ENCODE assay signal across 8 cellular contexts in genomic region chr6:157274471-157275226, GRCh38. TPM values are rescaled to one million over a fixed set of nuclear protein-coding genes. Genes with fewer than 3 reads are reported as not detected.
A peak's percentile ranks its signal among the peaks of the same experiment; 100 is the strongest.
DNase-seq lines count a peak whose midpoint lies in the region; ATAC-seq and TF ChIP-seq lines count a peak whose summit lies in the region.

No MANE protein-coding gene starts in this region.

- peaks cover 23% of the 10 kb centered on the region for H3K4me1 Mint-ChIP-seq in WTC11

- ATAC-seq in GM18508 (IDR thresholded peaks at IDR 0.05; ENCODE audit: insufficient read depth, unreplicated experiment) (peak; percentile 61), HG03025 (IDR thresholded peaks at IDR 0.05; ENCODE audit: low FRiP score, unreplicated experiment) (peak; percentile 91), WTC11 (peak; percentile 87)

- H3K27ac ChIP-seq in 22Rv1: peak overlapping the region; percentile 27

- DNase-seq in NCI-H2029 treated with DMSO at 0.1 percent for 48 hours (lab: John Stamatoyannopoulos, UW): peak; percentile 50
- peak; percentile 78 for DNase-seq in WTC11 (ENCODE audit: low spot score)
- DNase-seq in cardiac fibroblast (ENCODE audit: low read depth in 2 of 2): peak; percentile 56 to 77
- DNase-seq in islet precursor cell: peak; percentile 86
- peak; percentile 59 to 74 (median 61) for DNase-seq in stimulated activated CD4-positive, alpha-beta T cell treated with anti-CD3 and anti-CD28 coated beads, Interleukin-12 subunit alpha, Interleukin-12 subunit beta, amount 100 ng/mL, for 48 hours (ENCODE audit: low read depth in 2 of 3, low spot score in 1 of 3)

- peaks cover 24% of the 10 kb centered on the region for H3K27me3 Mint-ChIP-seq in WTC11 (ENCODE audit: low read depth)

- peaks cover 8% of the 10 kb centered on the region; the same call in 1 of the 2 replicates for H3K36me3 Mint-ChIP-seq in WTC11

- peak overlapping the region; percentile 61 to 66 for H3K4me3 ChIP-seq in cardiac fibroblast (replicated peaks in 1 of 2; ENCODE audit: low read depth in 2 of 2, low read length in 2 of 2)

- no peak overlapping the region for H3K27ac Mint-ChIP-seq in WTC11

- POLR2A ChIA-PET in WTC11 (lab: Charles Lee): no interaction called here

- peak overlapping the region; percentile 77 for H3K4me3 Mint-ChIP-seq in WTC11

- peaks cover 10% of the 10 kb centered on the region for H3K9me3 Mint-ChIP-seq in WTC11

- CTCF ChIA-PET in WTC11 (lab: Charles Lee): interaction anchor here (0.6 to 2.6 kb wide), 8 partner anchors 7 to 80 kb away, joined by 3 to 20 read pairs (median 4); no protein-coding TSS in a partner anchor

- TF ChIP-seq CTCF in 22Rv1 (IDR thresholded peaks at IDR 0.05) (peak; percentile 98), WTC11 (IDR thresholded peaks at IDR 0.05) (peak; percentile 72), cardiac fibroblast (IDR thresholded peaks at IDR 0.05; ENCODE audit: low read depth, low read length) (peak; percentile 24)

TF ChIP-seq in WTC11, 78 proteins besides CTCF, POLR2A, EP300 and RAD21 (continues in another document):
- TF ChIP-seq FOXP1 (CRISPR knock-in tag; IDR thresholded peaks at IDR 0.05; ENCODE audit: borderline replicate concordance) (peak; percentile 45; the same call in 1 of the 2 replicates), FOXK1 (CRISPR knock-in tag; IDR thresholded peaks at IDR 0.05) (no peak; the same call in 1 of the 2 replicates), E2F5 (CRISPR knock-in tag; IDR thresholded peaks at IDR 0.05) (peak; percentile 68; the same call in 1 of the 2 replicates), AFF4 (CRISPR knock-in tag; IDR thresholded peaks at IDR 0.05; ENCODE audit: borderline replicate concordance) (no peak), KAT7 (CRISPR knock-in tag; IDR thresholded peaks at IDR 0.05; ENCODE audit: borderline replicate concordance) (peak; percentile 85; the same call in 1 of the 2 replicates), ZNF396 (CRISPR knock-in tag; IDR thresholded peaks at IDR 0.05; ENCODE audit: borderline replicate concordance) (no peak), USF2 (CRISPR knock-in tag; IDR thresholded peaks at IDR 0.05) (no peak), ZNF317 (CRISPR knock-in tag; IDR thresholded peaks at IDR 0.05; ENCODE audit: borderline replicate concordance, low read depth) (0 out of 2 replicates have a peak, but pooled peaks have one; percentile 8), MAX (CRISPR knock-in tag; IDR thresholded peaks at IDR 0.05) (peak; percentile 68; the same call in 1 of the 2 replicates), HMGXB4 (CRISPR knock-in tag; IDR thresholded peaks at IDR 0.05) (peak; percentile 98), ZMAT4 (CRISPR knock-in tag; IDR thresholded peaks at IDR 0.05) (no peak), GTF2I (CRISPR knock-in tag; conservative IDR thresholded peaks at IDR 0.05) (no peak), ETV6 (CRISPR knock-in tag; IDR thresholded peaks at IDR 0.05) (peak; percentile 85), FOXJ3 (CRISPR knock-in tag; IDR thresholded peaks at IDR 0.05; ENCODE audit: borderline replicate concordance) (no peak), FOXP4 (CRISPR knock-in tag; IDR thresholded peaks at IDR 0.05) (0 out of 2 replicates have a peak, but pooled peaks have one; percentile 14), ZNF121 (CRISPR knock-in tag; IDR thresholded peaks at IDR 0.05) (no peak), GABPB1 (CRISPR knock-in tag; IDR thresholded peaks at IDR 0.05) (peak; percentile 39; the same call in 1 of the 2 replicates), SP1 (CRISPR knock-in tag; conservative IDR thresholded peaks at IDR 0.05) (peak; percentile 66), CREM (CRISPR knock-in tag; IDR thresholded peaks at IDR 0.05) (0 out of 2 replicates have a peak, but pooled peaks have one; percentile 58), JUN (CRISPR knock-in tag; IDR thresholded peaks at IDR 0.05) (no peak)

RNA-seq across cellular contexts. Expression of gene TMEM242, which starts 48.7 kb away (rescaled TPM):
- 8.7 to 11.5 TPM (median 11.0 TPM) in 3 replicates for total RNA-seq in WTC11 (2021)

Comparison
In these comparisons a context has a peak if more than half of its experiments do, and no peak if none do; other contexts are left out.
1. Peak in every context shown above with its lines: DNase-seq, ATAC-seq, H3K4me3 ChIP-seq and H3K27ac ChIP-seq.
2. CTCF ChIP-seq: peak in every context shown above with its lines; median percentile 98 in 22Rv1; 72 in WTC11; 24 in cardiac fibroblast.